Comparison of ENCODE assay signal across 1 cellular context in genomic region chr15:76377217-76377616, GRCh38.
TF ChIP-seq lines count a peak whose summit lies in the region.

No MANE protein-coding gene starts in this region.

TF ChIP-seq in HepG2, 621 proteins besides CTCF, POLR2A, EP300 and RAD21 (continued from another document):
- TF ChIP-seq ZNF841 (CRISPR knock-in tag; IDR thresholded peaks at IDR 0.05; ENCODE audit: borderline replicate concordance) (no peak), HNF4G (IDR thresholded peaks at IDR 0.05; ENCODE audit: borderline replicate concordance, low read depth, low read length) (peak; percentile 55), HNF4G (CRISPR knock-in tag; IDR thresholded peaks at IDR 0.05; ENCODE audit: borderline replicate concordance, low read depth) (no peak), MED1 (CRISPR knock-in tag; IDR thresholded peaks at IDR 0.05) (peak; percentile 15; the same call in 1 of the 2 replicates), RXRA (CRISPR knock-in tag; IDR thresholded peaks at IDR 0.05) (peak; percentile 66; the same call in 1 of the 2 replicates)
- TF ChIP-seq, protein P1, sequence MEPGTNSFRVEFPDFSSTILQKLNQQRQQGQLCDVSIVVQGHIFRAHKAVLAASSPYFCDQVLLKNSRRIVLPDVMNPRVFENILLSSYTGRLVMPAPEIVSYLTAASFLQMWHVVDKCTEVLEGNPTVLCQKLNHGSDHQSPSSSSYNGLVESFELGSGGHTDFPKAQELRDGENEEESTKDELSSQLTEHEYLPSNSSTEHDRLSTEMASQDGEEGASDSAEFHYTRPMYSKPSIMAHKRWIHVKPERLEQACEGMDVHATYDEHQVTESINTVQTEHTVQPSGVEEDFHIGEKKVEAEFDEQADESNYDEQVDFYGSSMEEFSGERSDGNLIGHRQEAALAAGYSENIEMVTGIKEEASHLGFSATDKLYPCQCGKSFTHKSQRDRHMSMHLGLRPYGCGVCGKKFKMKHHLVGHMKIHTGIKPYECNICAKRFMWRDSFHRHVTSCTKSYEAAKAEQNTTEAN (CRISPR knock-in tag; conservative IDR thresholded peaks at IDR 0.05), result no peak
